24 cellular contexts compared by ENCODE assay signal in the genomic region with DNA sequence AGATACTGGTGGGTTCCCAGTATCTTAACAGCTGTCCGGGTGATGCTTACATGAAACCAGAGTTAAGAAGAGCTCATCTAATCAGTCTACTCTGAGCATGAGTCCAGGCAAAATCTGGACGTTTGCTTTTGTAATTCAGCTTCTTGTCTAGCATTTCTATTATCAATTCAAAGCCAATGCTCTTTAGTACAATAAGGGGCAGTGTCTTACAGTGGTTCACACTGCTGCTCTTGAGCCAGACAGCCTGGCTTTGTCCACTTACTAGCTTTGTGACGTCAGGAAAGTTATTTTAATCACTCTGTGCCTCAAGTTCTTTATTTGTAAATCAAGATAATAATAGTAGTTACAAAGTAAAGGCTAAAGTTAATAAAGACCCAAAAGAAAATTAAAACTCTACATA.
DNase-seq lines count a peak whose midpoint lies in the region; ATAC-seq lines count a peak whose summit lies in the region.
"Had no signal": no experiment of that assay in that cellular context is flagged by ENCODE, and none has a peak within 500 bp of the region (broad histone marks: within the 10 kb centered on the region; RNA-seq: fewer than 3 reads in every experiment).

No MANE protein-coding gene starts in this region.

- no peak for ATAC-seq in natural killer cell treated with Interleukin-12 subunit alpha and Interleukin-12 subunit beta and Interleukin-15 and Interleukin-18, amount 100 ng/mL, for 72 hours
- ATAC-seq: GM12878, GM23338, SK-N-SH treated with all-trans-retinoic acid at 6 μM for 48 hours had no signal

- no peaks in the 10 kb centered on the region for H3K4me1 Mint-ChIP-seq in natural killer cell treated with Interleukin-12 subunit alpha and Interleukin-12 subunit beta and Interleukin-15 and Interleukin-18, amount 100 ng/mL, for 72 hours (ENCODE audit: low read depth in 2 of 2)

- H3K27me3 Mint-ChIP-seq in natural killer cell treated with Interleukin-12 subunit alpha and Interleukin-12 subunit beta and Interleukin-15 and Interleukin-18, amount 100 ng/mL, for 72 hours, result no peaks in the 10 kb centered on the region
- H3K27me3 Mint-ChIP-seq: CD4-positive, CD25-positive, alpha-beta regulatory T cell had no signal

- DNase-seq in NCI-H82 (lab: John Stamatoyannopoulos, UW), result peak; percentile 1
- no peak for DNase-seq in NCI-H82 treated with DMSO at 0.1 percent for 48 hours (lab: John Stamatoyannopoulos, UW; ENCODE audit: unreplicated experiment)
- DNase-seq in midbrain (lab: John Stamatoyannopoulos, UW), result peak; percentile 44
- DNase-seq in putamen (ENCODE audit: low spot score), result peak; percentile 65
- DNase-seq in DMS153 (lab: John Stamatoyannopoulos, UW), result no peak
- DNase-seq in NCI-H226, result no peak
- no peak for DNase-seq in natural killer cell treated with Interleukin-12 subunit alpha and Interleukin-12 subunit beta and Interleukin-15 and Interleukin-18, amount 100 ng/mL, for 72 hours (ENCODE audit: low spot score)
- DNase-seq: 8988T; CD4-positive, CD25-positive, alpha-beta regulatory T cell; DMS79; EL; GDM1; H9; HFFc6; NCI-H1048; NCI-H1417; NCI-H1694; NCI-H2029 treated with DMSO at 0.1 percent for 48 hours; NCI-H2227 treated with DMSO at 0.1 percent for 48 hours; NCI-H510A; NCI-H69 had no signal

- no peaks in the 10 kb centered on the region for H3K36me3 Mint-ChIP-seq in natural killer cell treated with Interleukin-12 subunit alpha and Interleukin-12 subunit beta and Interleukin-15 and Interleukin-18, amount 100 ng/mL, for 72 hours

- H3K27ac Mint-ChIP-seq in natural killer cell treated with Interleukin-12 subunit alpha and Interleukin-12 subunit beta and Interleukin-15 and Interleukin-18, amount 100 ng/mL, for 72 hours, result no peak overlapping the region
- H3K27ac Mint-ChIP-seq: CD4-positive, CD25-positive, alpha-beta regulatory T cell; GM23338; HFFc6 had no signal

- no peaks in the 10 kb centered on the region for H3K9me3 Mint-ChIP-seq in natural killer cell treated with Interleukin-12 subunit alpha and Interleukin-12 subunit beta and Interleukin-15 and Interleukin-18, amount 100 ng/mL, for 72 hours
- H3K9me3 Mint-ChIP-seq: GM23338, H9, HFFc6 had no signal

- H3K4me3 Mint-ChIP-seq in natural killer cell treated with Interleukin-12 subunit alpha and Interleukin-12 subunit beta and Interleukin-15 and Interleukin-18, amount 100 ng/mL, for 72 hours, result no peak overlapping the region
- H3K4me3 Mint-ChIP-seq: CD4-positive, CD25-positive, alpha-beta regulatory T cell; GM23338; H9; HFFc6 had no signal

Comparison
In these comparisons a context has a peak if more than half of its experiments do, and no peak if none do; other contexts are left out.
1. DNase-seq: peak in NCI-H82 (single experiment), midbrain (single experiment) and putamen (single experiment); none in NCI-H82 treated with DMSO at 0.1 percent for 48 hours (single experiment), DMS153 (single experiment), NCI-H226 (single experiment) and natural killer cell treated with Interleukin-12 subunit alpha and Interleukin-12 subunit beta and Interleukin-15 and Interleukin-18, amount 100 ng/mL, for 72 hours (single experiment).